Comparison of ENCODE assay signal across 9 cellular contexts in genomic region chr19:1274852-1275259, GRCh38. TPM values are rescaled to one million over a fixed set of nuclear protein-coding genes. Genes with fewer than 3 reads are reported as not detected.
A peak's percentile ranks its signal among the peaks of the same experiment; 100 is the strongest.
DNase-seq lines count a peak whose midpoint lies in the region; ATAC-seq, FAIRE-seq and TF ChIP-seq lines count a peak whose summit lies in the region.
"Had no signal": no experiment of that assay in that cellular context is flagged by ENCODE, and none has a peak within 500 bp of the region (broad histone marks: within the 10 kb centered on the region; RNA-seq: fewer than 3 reads in every experiment).

No MANE protein-coding gene starts in this region.

- no peaks in the 10 kb centered on the region for H3K9me1 ChIP-seq in keratinocyte (ENCODE audit: control insufficient read depth, extremely low read depth, insufficient read depth, low read length)

- peaks cover 48% of the 10 kb centered on the region for H3K36me3 Mint-ChIP-seq in activated CD8-positive, alpha-beta memory T cell treated with anti-CD3 and anti-CD28 coated beads, Interleukin-2, amount 10 ng/mL, durations not matched to agents 7 days and 5 days

- DNase-seq in activated CD8-positive, alpha-beta memory T cell treated with anti-CD3 and anti-CD28 coated beads, Interleukin-2, amount 10 ng/mL, durations not matched to agents 7 days and 5 days = no peak
- DNase-seq in activated CD8-positive, alpha-beta memory T cell treated with anti-CD3 and anti-CD28 coated beads, Interleukin-2, amount 50 U/mL, for 48 hours = no peak
- DNase-seq in keratinocyte (ENCODE audit: low read depth, low spot score) (no peak), NCI-H524 treated with DMSO at 0.1 percent for 48 hours (lab: John Stamatoyannopoulos, UW) (no peak), kidney tubule cell (ENCODE audit: low spot score) (no peak), KG1 (lab: John Stamatoyannopoulos, UW) (no peak)

- H3K27ac ChIP-seq in adipose tissue (ENCODE audit: low read depth, low read length) = peak overlapping the region; percentile 34
- peak overlapping the region; percentile 90 for H3K27ac ChIP-seq in keratinocyte (ENCODE audit: control insufficient read depth, insufficient read depth, low read length)
- peak overlapping the region; percentile 98 for H3K27ac ChIP-seq in temporal lobe (ENCODE audit: low read depth, low read length)

- no peak overlapping the region for H2AFZ ChIP-seq in keratinocyte (ENCODE audit: control insufficient read depth, low read length)

- FAIRE-seq in keratinocyte (lab: Jason Lieb, UNC) = no peak
- FAIRE-seq: colon had no signal

- H3K4me1 Mint-ChIP-seq in activated CD8-positive, alpha-beta memory T cell treated with anti-CD3 and anti-CD28 coated beads, Interleukin-2, amount 10 ng/mL, durations not matched to agents 7 days and 5 days = peaks cover 59% of the 10 kb centered on the region

- no peaks in the 10 kb centered on the region for H3K27me3 Mint-ChIP-seq in activated CD8-positive, alpha-beta memory T cell treated with anti-CD3 and anti-CD28 coated beads, Interleukin-2, amount 10 ng/mL, durations not matched to agents 7 days and 5 days

- dilution Hi-C loops in keratinocyte (cut with MboI; ENCODE audit: extremely low pct_ligation_motif_present, low sequenced_read_pairs) = no loop called here

- H3K4me3 Mint-ChIP-seq in activated CD8-positive, alpha-beta memory T cell treated with anti-CD3 and anti-CD28 coated beads, Interleukin-2, amount 10 ng/mL, durations not matched to agents 7 days and 5 days = peak overlapping the region; percentile 55

- H3K9me3 Mint-ChIP-seq in activated CD8-positive, alpha-beta memory T cell treated with anti-CD3 and anti-CD28 coated beads, Interleukin-2, amount 10 ng/mL, durations not matched to agents 7 days and 5 days (ENCODE audit: low read depth) = no peaks in the 10 kb centered on the region

- peak overlapping the region; percentile 90 for H3K9ac ChIP-seq in keratinocyte (ENCODE audit: control insufficient read depth, extremely low read depth, insufficient read depth, low read length)

- peaks cover 34 to 51% of the 10 kb centered on the region in 2 experiments for H3K36me3 ChIP-seq in keratinocyte (ENCODE audit: control insufficient read depth in 2 of 2, extremely low read depth in 1 of 2, insufficient read depth in 2 of 2, low read length in 2 of 2)

- H3K27ac Mint-ChIP-seq in activated CD8-positive, alpha-beta memory T cell treated with anti-CD3 and anti-CD28 coated beads, Interleukin-2, amount 10 ng/mL, durations not matched to agents 7 days and 5 days = peak overlapping the region; percentile 64

- peaks cover 46% of the 10 kb centered on the region for H3K4me1 ChIP-seq in keratinocyte (ENCODE audit: control insufficient read depth, extremely low read depth, insufficient read depth, low read length)

- H3K9me3 ChIP-seq in keratinocyte (ENCODE audit: control insufficient read depth, low read depth, low read length) = no peaks in the 10 kb centered on the region

- peaks cover 55% of the 10 kb centered on the region for H3K79me2 ChIP-seq in keratinocyte (ENCODE audit: control insufficient read depth, insufficient read depth, low read length)

- peaks cover 6% of the 10 kb centered on the region for H4K20me1 ChIP-seq in keratinocyte (ENCODE audit: control insufficient read depth, extremely low read depth, insufficient read depth, low read length)

- whole genome bisulfite sequencing in adipose tissue, 3 donors = 16 to 39% (median 26%) methylated on average over 41 to 44 of the region's 44 CpGs

- CTCF ChIA-PET in activated CD8-positive, alpha-beta memory T cell treated with anti-CD3 and anti-CD28 coated beads, Interleukin-2, amount 10 ng/mL, durations not matched to agents 7 days and 5 days (lab: Charles Lee) = interaction anchor here (1.0 to 4.3 kb wide), 7 partner anchors 9 to 34 kb away, joined by 3 to 32 read pairs (median 4); no protein-coding TSS in a partner anchor

- H3K4me3 ChIP-seq in keratinocyte (ENCODE audit: control insufficient read depth in 2 of 3, extremely low read depth in 1 of 3, insufficient read depth in 2 of 3, low read depth in 1 of 3, low read length in 3 of 3) = peak overlapping the region; percentile 65 to 69 (median 67)

- no peak for ATAC-seq in activated CD8-positive, alpha-beta memory T cell treated with anti-CD3 and anti-CD28 coated beads, Interleukin-2, amount 10 ng/mL, durations not matched to agents 7 days and 5 days

- no peak for TF ChIP-seq CTCF in keratinocyte (optimal IDR thresholded peaks at IDR 0.05 in 1 of 3, IDR thresholded peaks at IDR 0.05 in 1 of 3, conservative IDR thresholded peaks at IDR 0.05 in 1 of 3; ENCODE audit: extremely low read depth in 1 of 3, insufficient read depth in 2 of 3, low read length in 3 of 3)

- H3K4me2 ChIP-seq in keratinocyte (ENCODE audit: control insufficient read depth, extremely low read depth, insufficient read depth, low read depth, low read length) = peak overlapping the region; percentile 87

- H3K27me3 ChIP-seq in keratinocyte (ENCODE audit: control insufficient read depth, extremely low read depth, insufficient read depth, low read length) = no peaks in the 10 kb centered on the region

RNA-seq across cellular contexts. Expression of gene FAM174C, which starts 0.5 kb away (rescaled TPM):
- total RNA-seq in activated CD8-positive, alpha-beta memory T cell treated with anti-CD3 and anti-CD28 coated beads, Interleukin-2, amount 10 ng/mL, durations not matched to agents 7 days and 5 days = 10 to 100 TPM; 54.7 to 60.3 TPM
- polyA plus RNA-seq in adipose tissue (10 to 100 TPM; 44.9 to 75.8 (median 55.0) TPM), keratinocyte (18.5 to 30.1 TPM (median 27.6 TPM) in 3 replicates)
- 16.5 TPM for polyA plus RNA-seq in keratinocyte (2011; ENCODE audit: low read depth)
- polyA plus RNA-seq in keratinocyte (2011; cell fraction: cytosol; rRNA removed) = 23.5 and 65.8 TPM in 2 replicates
- 16.3 and 21.3 TPM in 2 replicates for polyA plus RNA-seq in keratinocyte (2011; cell fraction: nucleus; rRNA removed)
- polyA plus RNA-seq in keratinocyte (2012; ENCODE audit: low replicate concordance) = 45.3 and 60.9 TPM in 2 replicates
- 7.1 to 15.1 TPM (median 8.0 TPM) in 3 replicates for polyA minus RNA-seq in keratinocyte
- 49.3 TPM for polyA minus RNA-seq in keratinocyte (2011; cell fraction: cytosol; rRNA and poly(A)+ RNA removed)
- polyA minus RNA-seq in keratinocyte (2011; cell fraction: nucleus; rRNA and poly(A)+ RNA removed) = 3.1 and 5.0 TPM in 2 replicates
- 8.9 TPM for total RNA-seq in temporal lobe

RNA-seq across cellular contexts. Expression of gene CIRBP, which starts 5.7 kb away (rescaled TPM):
- total RNA-seq in activated CD8-positive, alpha-beta memory T cell treated with anti-CD3 and anti-CD28 coated beads, Interleukin-2, amount 10 ng/mL, durations not matched to agents 7 days and 5 days = 100 to 1,000 TPM; 189 to 210 TPM
- 100 to 1,000 TPM; 346 to 568 (median 388) TPM for polyA plus RNA-seq in adipose tissue
- polyA plus RNA-seq in keratinocyte = 97.5 to 164 TPM (median 113 TPM) in 3 replicates
- 140 TPM for polyA plus RNA-seq in keratinocyte (2011; ENCODE audit: low read depth)
- 57.4 and 107 TPM in 2 replicates for polyA plus RNA-seq in keratinocyte (2011; cell fraction: cytosol; rRNA removed)
- polyA plus RNA-seq in keratinocyte (2011; cell fraction: nucleus; rRNA removed) = 226 and 247 TPM in 2 replicates
- polyA plus RNA-seq in keratinocyte (2012; ENCODE audit: low replicate concordance) = 130 and 149 TPM in 2 replicates
- polyA minus RNA-seq in keratinocyte = 15.5 to 48.4 TPM (median 20.1 TPM) in 3 replicates
- 122 TPM for polyA minus RNA-seq in keratinocyte (2011; cell fraction: cytosol; rRNA and poly(A)+ RNA removed)
- 28.2 and 42.2 TPM in 2 replicates for polyA minus RNA-seq in keratinocyte (2011; cell fraction: nucleus; rRNA and poly(A)+ RNA removed)
- 289 TPM for total RNA-seq in temporal lobe

RNA-seq across cellular contexts. Expression of gene EFNA2, which starts 10.8 kb away (rescaled TPM):
- total RNA-seq in activated CD8-positive, alpha-beta memory T cell treated with anti-CD3 and anti-CD28 coated beads, Interleukin-2, amount 10 ng/mL, durations not matched to agents 7 days and 5 days = not detected
- polyA plus RNA-seq in adipose tissue (not detected), keratinocyte (not detected in 3 replicates)
- not detected for polyA plus RNA-seq in keratinocyte (2011; ENCODE audit: low read depth)
- polyA plus RNA-seq in keratinocyte (2011; cell fraction: cytosol; rRNA removed) = not detected in 2 replicates
- polyA plus RNA-seq in keratinocyte (2011; cell fraction: nucleus; rRNA removed) = not detected in 2 replicates
- polyA plus RNA-seq in keratinocyte (2012; ENCODE audit: low replicate concordance) = not detected in 2 replicates
- not detected in 3 replicates for polyA minus RNA-seq in keratinocyte
- polyA minus RNA-seq in keratinocyte (2011; cell fraction: cytosol; rRNA and poly(A)+ RNA removed) = not detected
- polyA minus RNA-seq in keratinocyte (2011; cell fraction: nucleus; rRNA and poly(A)+ RNA removed) = 0.53 TPM in 1 of 2 replicates, not detected in the other
- 4.9 TPM for total RNA-seq in temporal lobe

RNA-seq across cellular contexts. Expression of gene MIDN, which starts 26.5 kb away (rescaled TPM):
- total RNA-seq in activated CD8-positive, alpha-beta memory T cell treated with anti-CD3 and anti-CD28 coated beads, Interleukin-2, amount 10 ng/mL, durations not matched to agents 7 days and 5 days = 10 to 100 TPM; 73.3 to 88.6 TPM
- polyA plus RNA-seq in adipose tissue (10 to 100 TPM; 22.8 to 95.5 (median 75.0) TPM), keratinocyte (4.7 to 14.1 TPM (median 6.8 TPM) in 3 replicates)
- polyA plus RNA-seq in keratinocyte (2011; ENCODE audit: low read depth) = 9.3 TPM
- polyA plus RNA-seq in keratinocyte (2011; cell fraction: cytosol; rRNA removed) = 3.8 and 6.9 TPM in 2 replicates
- polyA plus RNA-seq in keratinocyte (2011; cell fraction: nucleus; rRNA removed) = 23.5 and 31.4 TPM in 2 replicates
- 23.0 and 30.3 TPM in 2 replicates for polyA plus RNA-seq in keratinocyte (2012; ENCODE audit: low replicate concordance)
- polyA minus RNA-seq in keratinocyte = 5.9 to 26.1 TPM (median 6.6 TPM) in 3 replicates
- polyA minus RNA-seq in keratinocyte (2011; cell fraction: cytosol; rRNA and poly(A)+ RNA removed) = 44.9 TPM
- polyA minus RNA-seq in keratinocyte (2011; cell fraction: nucleus; rRNA and poly(A)+ RNA removed) = 31.4 and 35.8 TPM in 2 replicates
- total RNA-seq in temporal lobe = 22.6 TPM

RNA-seq across cellular contexts. Expression of gene ATP5F1D, which starts 33.3 kb away (rescaled TPM):
- 100 to 1,000 TPM; 190 to 221 TPM for total RNA-seq in activated CD8-positive, alpha-beta memory T cell treated with anti-CD3 and anti-CD28 coated beads, Interleukin-2, amount 10 ng/mL, durations not matched to agents 7 days and 5 days
- polyA plus RNA-seq in adipose tissue (100 to 1,000 TPM; 217 to 303 (median 219) TPM), keratinocyte (51.3 to 95.4 TPM (median 80.0 TPM) in 3 replicates)
- 74.6 TPM for polyA plus RNA-seq in keratinocyte (2011; ENCODE audit: low read depth)
- 33.2 and 137 TPM in 2 replicates for polyA plus RNA-seq in keratinocyte (2011; cell fraction: cytosol; rRNA removed)
- polyA plus RNA-seq in keratinocyte (2011; cell fraction: nucleus; rRNA removed) = 27.1 and 36.2 TPM in 2 replicates
- polyA plus RNA-seq in keratinocyte (2012; ENCODE audit: low replicate concordance) = 91.2 and 205 TPM in 2 replicates
- 23.4 to 39.5 TPM (median 25.4 TPM) in 3 replicates for polyA minus RNA-seq in keratinocyte
- 297 TPM for polyA minus RNA-seq in keratinocyte (2011; cell fraction: cytosol; rRNA and poly(A)+ RNA removed)
- 29.9 and 36.3 TPM in 2 replicates for polyA minus RNA-seq in keratinocyte (2011; cell fraction: nucleus; rRNA and poly(A)+ RNA removed)
- 27.5 TPM for total RNA-seq in temporal lobe

Comparison
In these comparisons a context has a peak if more than half of its experiments do, and no peak if none do; other contexts are left out.
1. H3K27ac ChIP-seq: peak in every context shown above with its lines; median percentile 98 in temporal lobe; 90 in keratinocyte; 34 in adipose tissue.